Comparison of ENCODE assay signal across 8 cellular contexts in the genomic region with DNA sequence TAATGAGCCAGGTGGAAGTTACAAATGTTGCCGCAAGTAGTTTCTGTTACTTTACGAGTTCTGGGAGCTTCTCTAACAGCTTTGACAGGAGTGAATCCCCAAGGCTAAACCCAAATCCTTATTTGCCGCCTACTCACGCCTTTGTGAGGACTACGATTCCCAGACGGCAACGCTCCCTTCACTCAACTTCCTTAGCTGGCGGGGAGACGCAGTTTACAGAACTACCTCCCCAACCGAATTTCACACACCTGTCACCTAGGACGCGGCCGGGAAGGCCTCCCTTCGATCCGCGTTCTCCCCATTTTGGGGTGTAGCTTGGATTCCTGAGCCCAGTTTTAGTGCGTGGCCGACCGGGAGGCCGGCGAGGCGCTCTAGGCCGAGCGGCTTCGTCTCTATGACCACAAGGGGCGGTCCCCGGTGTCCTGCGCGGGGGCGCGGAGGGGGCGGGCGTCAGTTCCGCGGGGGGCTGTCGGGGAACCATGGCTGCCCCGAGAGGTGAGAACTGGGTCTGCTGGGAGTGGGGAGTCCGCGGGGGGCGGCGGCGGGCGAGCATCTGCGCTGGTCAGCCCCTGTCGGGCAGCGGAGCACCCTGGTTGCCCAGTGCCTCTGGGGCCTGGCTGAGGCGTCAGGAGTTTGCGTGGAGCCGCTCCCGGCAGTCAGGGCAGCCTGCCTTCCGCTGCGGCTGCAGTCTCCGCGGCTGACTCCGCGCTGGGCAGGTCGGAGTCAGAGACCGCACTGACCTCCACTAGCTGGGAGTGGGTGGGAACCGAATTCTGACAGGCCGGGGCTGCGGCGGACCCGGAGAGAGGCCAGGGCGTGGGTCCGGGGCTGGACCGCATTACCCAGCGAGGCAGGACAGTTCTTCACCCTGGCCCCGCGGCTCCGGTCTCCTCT. TPM values are rescaled to one million over a fixed set of nuclear protein-coding genes. Genes with fewer than 3 reads are reported as not detected.
DNase-seq lines count a peak whose midpoint lies in the region; ATAC-seq and TF ChIP-seq lines count a peak whose summit lies in the region.

A gene with protein sequence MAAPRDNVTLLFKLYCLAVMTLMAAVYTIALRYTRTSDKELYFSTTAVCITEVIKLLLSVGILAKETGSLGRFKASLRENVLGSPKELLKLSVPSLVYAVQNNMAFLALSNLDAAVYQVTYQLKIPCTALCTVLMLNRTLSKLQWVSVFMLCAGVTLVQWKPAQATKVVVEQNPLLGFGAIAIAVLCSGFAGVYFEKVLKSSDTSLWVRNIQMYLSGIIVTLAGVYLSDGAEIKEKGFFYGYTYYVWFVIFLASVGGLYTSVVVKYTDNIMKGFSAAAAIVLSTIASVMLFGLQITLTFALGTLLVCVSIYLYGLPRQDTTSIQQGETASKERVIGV (plus strand): TSS at position 450 of the 894 bp plus-strand sequence. CDS start 30 bp downstream, at position 480.

- H3K9me3 ChIP-seq in parathyroid adenoma (ENCODE audit: control insufficient read depth, low read length) (no peaks in the 10 kb centered on the region), tibial artery (no peaks in the 10 kb centered on the region)

- H3K4me3 ChIP-seq in GM12875 (ENCODE audit: low read depth, low read length) (peak within 1 kb of the TSS; percentile 86), parathyroid adenoma (ENCODE audit: low read depth, low read length) (peak within 1 kb of the TSS; percentile 99), tibial artery (peak within 1 kb of the TSS; percentile 65 to 67)

- no peaks in the 10 kb centered on the region for H3K36me3 ChIP-seq in parathyroid adenoma (ENCODE audit: control insufficient read depth, insufficient read depth, low read length)
- peaks cover 0 to 6% (median 0%) of the 10 kb centered on the region in 3 donors for H3K36me3 ChIP-seq in tibial artery

- H3K4me1 ChIP-seq in parathyroid adenoma (peaks cover 9% of the 10 kb centered on the region), tibial artery (peaks cover 0 to 15% (median 9%) of the 10 kb centered on the region in 4 donors)

- peak within 1 kb of the TSS; percentile 97 for H3K4me3 Mint-ChIP-seq in activated naive CD8-positive, alpha-beta T cell treated with anti-CD3 and anti-CD28 coated beads, Interleukin-2, amount 50 U/mL, for 24 hours

- peaks cover 15% of the 10 kb centered on the region for H3K79me2 ChIP-seq in parathyroid adenoma

- no peaks in the 10 kb centered on the region for H3K9me3 Mint-ChIP-seq in activated naive CD8-positive, alpha-beta T cell treated with anti-CD3 and anti-CD28 coated beads, Interleukin-2, amount 50 U/mL, for 24 hours

- TF ChIP-seq CTCF in GM12875 (IDR thresholded peaks at IDR 0.05; ENCODE audit: borderline replicate concordance, insufficient read depth, low read depth, low read length) (no peak), parathyroid adenoma (IDR thresholded peaks at IDR 0.05) (peak; percentile 35), tibial artery (IDR thresholded peaks at IDR 0.05) (peak; percentile 36 to 41)

- H3K9ac ChIP-seq in parathyroid adenoma, result peak within 1 kb of the TSS; percentile 82

- no peaks in the 10 kb centered on the region for H3K36me3 Mint-ChIP-seq in activated naive CD8-positive, alpha-beta T cell treated with anti-CD3 and anti-CD28 coated beads, Interleukin-2, amount 50 U/mL, for 24 hours (ENCODE audit: low read depth)

- DNase-seq in NCI-H128 (lab: John Stamatoyannopoulos, UW; ENCODE audit: unreplicated experiment), result peak; percentile 70
- DNase-seq in SW 1271 (lab: John Stamatoyannopoulos, UW), result peak; percentile 42 to 83
- peak; percentile 86 for DNase-seq in activated naive CD8-positive, alpha-beta T cell treated with anti-CD3 and anti-CD28 coated beads, Interleukin-2, amount 50 U/mL, for 24 hours
- peak; percentile 94 for DNase-seq in cardiac septum (ENCODE audit: low spot score)
- DNase-seq in tibial artery, result peak; percentile 82 to 92

- peak within 1 kb of the TSS; percentile 97 for H3K27ac ChIP-seq in parathyroid adenoma
- H3K27ac ChIP-seq in tibial artery, result peak within 1 kb of the TSS; percentile 86 to 87

- peak within 1 kb of the TSS; percentile 90 for H2AFZ ChIP-seq in parathyroid adenoma

- peak within 1 kb of the TSS; percentile 77 for H3K4me2 ChIP-seq in parathyroid adenoma (ENCODE audit: low read length)

- intact Hi-C loops in cardiac septum (cut with DNase I) (loop anchor here (2.0 kb wide), 4 partner anchors 64 to 324 kb away; a partner anchor contains a TSS), tibial artery (cut with DNase I; ENCODE audit: low total_unique reads) (loop anchor here (5.0 to 10.0 kb wide), 2 partner anchors 115 to 158 kb away; a partner anchor contains a TSS)

- H3K27ac Mint-ChIP-seq in activated naive CD8-positive, alpha-beta T cell treated with anti-CD3 and anti-CD28 coated beads, Interleukin-2, amount 50 U/mL, for 24 hours, result peak within 1 kb of the TSS; percentile 98

- peaks cover 19% of the 10 kb centered on the region for H3K4me1 Mint-ChIP-seq in activated naive CD8-positive, alpha-beta T cell treated with anti-CD3 and anti-CD28 coated beads, Interleukin-2, amount 50 U/mL, for 24 hours

- peak; percentile 94 for ATAC-seq in HG02759 (IDR thresholded peaks at IDR 0.05; ENCODE audit: unreplicated experiment)
- peak; percentile 92 for ATAC-seq in activated naive CD8-positive, alpha-beta T cell treated with anti-CD3 and anti-CD28 coated beads, Interleukin-2, amount 50 U/mL, for 24 hours

- H3K27me3 Mint-ChIP-seq in activated naive CD8-positive, alpha-beta T cell treated with anti-CD3 and anti-CD28 coated beads, Interleukin-2, amount 50 U/mL, for 24 hours, result peaks cover 2% of the 10 kb centered on the region

- H3K27me3 ChIP-seq in parathyroid adenoma (ENCODE audit: control insufficient read depth, insufficient read depth, low read length) (no peaks in the 10 kb centered on the region), tibial artery (no peaks in the 10 kb centered on the region)

RNA-seq across cellular contexts. Expression of the gene that starts here (rescaled TPM):
- 10.9 TPM for total RNA-seq in cardiac septum

Comparison
In these comparisons a context has a peak if more than half of its experiments do, and no peak if none do; other contexts are left out.
1. Peak in every context shown above with its lines: DNase-seq, ATAC-seq, H3K4me3 ChIP-seq and H3K27ac ChIP-seq.